In the genomic region with DNA sequence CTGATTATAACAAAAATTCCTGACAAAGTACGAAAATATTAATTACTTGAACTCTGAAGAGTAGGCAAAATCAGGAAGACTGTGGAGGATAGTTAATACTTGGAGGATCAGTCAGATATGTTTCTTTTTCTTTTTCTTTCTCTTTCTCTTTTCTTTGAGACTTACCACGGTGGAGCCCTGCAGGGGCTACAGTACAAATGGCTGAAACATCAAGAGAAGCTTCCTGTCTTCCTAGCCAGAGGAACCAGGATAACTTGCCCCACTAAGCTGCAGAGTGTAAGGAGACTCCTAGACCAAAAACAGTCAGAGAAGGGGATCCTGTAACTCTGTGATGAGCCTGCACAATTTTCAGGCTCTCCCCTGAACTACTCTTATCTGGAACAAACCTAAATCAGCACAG, we compare ENCODE assay signal across 18 cellular contexts.
"Had no signal": no experiment of that assay in that cellular context is flagged by ENCODE, and none has a peak within 500 bp of the region (broad histone marks: within the 10 kb centered on the region; RNA-seq: fewer than 3 reads in every experiment).

No MANE protein-coding gene starts in this region.

- H3K36me3 Mint-ChIP-seq: naive thymus-derived CD4-positive, alpha-beta T cell had no signal

- H3K27me3 ChIP-seq: dorsolateral prefrontal cortex, esophagus squamous epithelium, ovary, right atrium auricular region, sigmoid colon, stomach, transverse colon had no signal

- DNase-seq: cortex of kidney; dorsolateral prefrontal cortex; effector memory CD4-positive, alpha-beta T cell; esophagus squamous epithelium; foreskin fibroblast; kidney glomerular epithelial cell; naive thymus-derived CD4-positive, alpha-beta T cell; nephron progenitor cell; ovary; sigmoid colon; stimulated activated CD4-positive, alpha-beta T cell treated with anti-CD3 and anti-CD28 coated beads, Interleukin-12 subunit alpha, Interleukin-12 subunit beta, amount 100 ng/mL, for 4 hours; stimulated activated naive CD4-positive, alpha-beta T cell; stomach; substantia nigra; transverse colon had no signal

- H3K27ac Mint-ChIP-seq: naive thymus-derived CD4-positive, alpha-beta T cell; nephron progenitor cell had no signal

- H3K27me3 Mint-ChIP-seq: naive thymus-derived CD4-positive, alpha-beta T cell had no signal

- H3K9me3 ChIP-seq: esophagus squamous epithelium, ovary, right atrium auricular region, sigmoid colon, stomach, thoracic aorta, transverse colon had no signal

- ATAC-seq: naive thymus-derived CD4-positive, alpha-beta T cell had no signal

- H3K4me1 Mint-ChIP-seq: naive thymus-derived CD4-positive, alpha-beta T cell; nephron progenitor cell had no signal

- H3K27ac ChIP-seq: dorsolateral prefrontal cortex, esophagus squamous epithelium, ovary, right atrium auricular region, sigmoid colon, skin epidermis, stomach, thoracic aorta, transverse colon had no signal

- H3K4me3 ChIP-seq: dorsolateral prefrontal cortex, esophagus squamous epithelium, ovary, right atrium auricular region, sigmoid colon, skin epidermis, stomach, thoracic aorta, transverse colon had no signal

- H3K4me1 ChIP-seq: esophagus squamous epithelium, right atrium auricular region, sigmoid colon, stomach, transverse colon had no signal

- H3K4me3 Mint-ChIP-seq: naive thymus-derived CD4-positive, alpha-beta T cell; nephron progenitor cell had no signal

- H3K36me3 ChIP-seq: esophagus squamous epithelium, ovary, right atrium auricular region, sigmoid colon, stomach, thoracic aorta, transverse colon had no signal

- H3K9me3 Mint-ChIP-seq: nephron progenitor cell had no signal
